ENCODE assay signal across 2 cellular contexts in the genomic region with DNA sequence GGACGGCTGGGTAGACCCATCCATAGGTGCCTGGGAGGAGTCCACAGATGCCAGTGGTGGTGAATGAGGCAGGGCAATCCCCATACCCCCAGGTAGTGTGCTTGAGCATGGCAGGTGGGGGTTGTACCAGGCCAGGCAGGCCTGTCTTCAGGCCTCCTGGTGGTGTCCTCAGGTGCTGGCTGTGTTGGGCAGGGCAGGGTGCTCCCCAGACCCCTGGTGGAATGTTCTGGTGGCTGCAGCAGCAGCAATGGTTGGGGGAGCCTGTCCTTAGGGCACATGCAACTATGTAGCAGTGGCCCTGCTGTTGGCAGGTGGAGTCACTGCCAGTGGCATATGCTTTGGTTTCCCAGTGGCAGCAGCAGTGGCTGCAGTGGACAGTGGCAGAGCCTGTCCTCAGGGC.
TF ChIP-seq lines count a peak whose summit lies in the region.

No MANE protein-coding gene starts in this region.

TF ChIP-seq in GM23338, 12 proteins besides CTCF, POLR2A, EP300 and RAD21 (continued from another document):
- TF ChIP-seq, protein P1, sequence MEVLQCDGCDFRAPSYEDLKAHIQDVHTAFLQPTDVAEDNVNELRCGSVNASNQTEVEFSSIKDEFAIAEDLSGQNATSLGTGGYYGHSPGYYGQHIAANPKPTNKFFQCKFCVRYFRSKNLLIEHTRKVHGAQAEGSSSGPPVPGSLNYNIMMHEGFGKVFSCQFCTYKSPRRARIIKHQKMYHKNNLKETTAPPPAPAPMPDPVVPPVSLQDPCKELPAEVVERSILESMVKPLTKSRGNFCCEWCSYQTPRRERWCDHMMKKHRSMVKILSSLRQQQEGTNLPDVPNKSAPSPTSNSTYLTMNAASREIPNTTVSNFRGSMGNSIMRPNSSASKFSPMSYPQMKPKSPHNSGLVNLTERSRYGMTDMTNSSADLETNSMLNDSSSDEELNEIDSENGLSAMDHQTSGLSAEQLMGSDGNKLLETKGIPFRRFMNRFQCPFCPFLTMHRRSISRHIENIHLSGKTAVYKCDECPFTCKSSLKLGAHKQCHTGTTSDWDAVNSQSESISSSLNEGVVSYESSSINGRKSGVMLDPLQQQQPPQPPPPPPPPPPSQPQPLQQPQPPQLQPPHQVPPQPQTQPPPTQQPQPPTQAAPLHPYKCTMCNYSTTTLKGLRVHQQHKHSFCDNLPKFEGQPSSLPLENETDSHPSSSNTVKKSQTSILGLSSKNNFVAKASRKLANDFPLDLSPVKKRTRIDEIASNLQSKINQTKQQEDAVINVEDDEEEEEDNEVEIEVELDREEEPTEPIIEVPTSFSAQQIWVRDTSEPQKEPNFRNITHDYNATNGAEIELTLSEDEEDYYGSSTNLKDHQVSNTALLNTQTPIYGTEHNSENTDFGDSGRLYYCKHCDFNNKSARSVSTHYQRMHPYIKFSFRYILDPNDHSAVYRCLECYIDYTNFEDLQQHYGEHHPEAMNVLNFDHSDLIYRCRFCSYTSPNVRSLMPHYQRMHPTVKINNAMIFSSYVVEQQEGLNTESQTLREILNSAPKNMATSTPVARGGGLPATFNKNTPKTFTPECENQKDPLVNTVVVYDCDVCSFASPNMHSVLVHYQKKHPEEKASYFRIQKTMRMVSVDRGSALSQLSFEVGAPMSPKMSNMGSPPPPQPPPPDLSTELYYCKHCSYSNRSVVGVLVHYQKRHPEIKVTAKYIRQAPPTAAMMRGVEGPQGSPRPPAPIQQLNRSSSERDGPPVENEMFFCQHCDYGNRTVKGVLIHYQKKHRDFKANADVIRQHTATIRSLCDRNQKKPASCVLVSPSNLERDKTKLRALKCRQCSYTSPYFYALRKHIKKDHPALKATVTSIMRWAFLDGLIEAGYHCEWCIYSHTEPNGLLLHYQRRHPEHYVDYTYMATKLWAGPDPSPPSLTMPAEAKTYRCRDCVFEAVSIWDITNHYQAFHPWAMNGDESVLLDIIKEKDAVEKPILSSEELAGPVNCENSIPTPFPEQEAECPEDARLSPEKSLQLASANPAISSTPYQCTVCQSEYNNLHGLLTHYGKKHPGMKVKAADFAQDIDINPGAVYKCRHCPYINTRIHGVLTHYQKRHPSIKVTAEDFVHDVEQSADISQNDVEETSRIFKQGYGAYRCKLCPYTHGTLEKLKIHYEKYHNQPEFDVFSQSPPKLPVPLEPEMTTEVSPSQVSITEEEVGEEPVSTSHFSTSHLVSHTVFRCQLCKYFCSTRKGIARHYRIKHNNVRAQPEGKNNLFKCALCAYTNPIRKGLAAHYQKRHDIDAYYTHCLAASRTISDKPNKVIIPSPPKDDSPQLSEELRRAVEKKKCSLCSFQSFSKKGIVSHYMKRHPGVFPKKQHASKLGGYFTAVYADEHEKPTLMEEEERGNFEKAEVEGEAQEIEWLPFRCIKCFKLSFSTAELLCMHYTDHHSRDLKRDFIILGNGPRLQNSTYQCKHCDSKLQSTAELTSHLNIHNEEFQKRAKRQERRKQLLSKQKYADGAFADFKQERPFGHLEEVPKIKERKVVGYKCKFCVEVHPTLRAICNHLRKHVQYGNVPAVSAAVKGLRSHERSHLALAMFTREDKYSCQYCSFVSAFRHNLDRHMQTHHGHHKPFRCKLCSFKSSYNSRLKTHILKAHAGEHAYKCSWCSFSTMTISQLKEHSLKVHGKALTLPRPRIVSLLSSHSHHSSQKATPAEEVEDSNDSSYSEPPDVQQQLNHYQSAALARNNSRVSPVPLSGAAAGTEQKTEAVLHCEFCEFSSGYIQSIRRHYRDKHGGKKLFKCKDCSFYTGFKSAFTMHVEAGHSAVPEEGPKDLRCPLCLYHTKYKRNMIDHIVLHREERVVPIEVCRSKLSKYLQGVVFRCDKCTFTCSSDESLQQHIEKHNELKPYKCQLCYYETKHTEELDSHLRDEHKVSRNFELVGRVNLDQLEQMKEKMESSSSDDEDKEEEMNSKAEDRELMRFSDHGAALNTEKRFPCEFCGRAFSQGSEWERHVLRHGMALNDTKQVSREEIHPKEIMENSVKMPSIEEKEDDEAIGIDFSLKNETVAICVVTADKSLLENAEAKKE (CRISPR knock-in tag; IDR thresholded peaks at IDR 0.05), result no peak
- no peak for TF ChIP-seq CREB1 (CRISPR knock-in tag; IDR thresholded peaks at IDR 0.05; ENCODE audit: low read depth)
- no peak for TF ChIP-seq NANOG (IDR thresholded peaks at IDR 0.05; ENCODE audit: borderline replicate concordance)
- no peak for TF ChIP-seq EZH2phosphoT487 (IDR thresholded peaks at IDR 0.05; ENCODE audit: unreplicated experiment)
- no peak for TF ChIP-seq JUNB (IDR thresholded peaks at IDR 0.05; ENCODE audit: unreplicated experiment)
- no peak for TF ChIP-seq ZNF331 (CRISPR knock-in tag; IDR thresholded peaks at IDR 0.05; ENCODE audit: low read depth)
- TF ChIP-seq, protein P2, sequence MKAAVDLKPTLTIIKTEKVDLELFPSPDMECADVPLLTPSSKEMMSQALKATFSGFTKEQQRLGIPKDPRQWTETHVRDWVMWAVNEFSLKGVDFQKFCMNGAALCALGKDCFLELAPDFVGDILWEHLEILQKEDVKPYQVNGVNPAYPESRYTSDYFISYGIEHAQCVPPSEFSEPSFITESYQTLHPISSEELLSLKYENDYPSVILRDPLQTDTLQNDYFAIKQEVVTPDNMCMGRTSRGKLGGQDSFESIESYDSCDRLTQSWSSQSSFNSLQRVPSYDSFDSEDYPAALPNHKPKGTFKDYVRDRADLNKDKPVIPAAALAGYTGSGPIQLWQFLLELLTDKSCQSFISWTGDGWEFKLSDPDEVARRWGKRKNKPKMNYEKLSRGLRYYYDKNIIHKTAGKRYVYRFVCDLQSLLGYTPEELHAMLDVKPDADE (IDR thresholded peaks at IDR 0.05), result no peak

TF ChIP-seq in GM12878, 131 proteins besides CTCF, POLR2A, EP300 and RAD21 (continued from another document):
- TF ChIP-seq ZNF384 (IDR thresholded peaks at IDR 0.05; ENCODE audit: borderline replicate concordance, low read depth, low read length) (no peak), TCF7 (IDR thresholded peaks at IDR 0.05; ENCODE audit: borderline replicate concordance) (no peak), GABPA (IDR thresholded peaks at IDR 0.05; ENCODE audit: low read depth) (no peak), PAX5 (IDR thresholded peaks at IDR 0.05; ENCODE audit: borderline replicate concordance, low read depth, low read length) (no peak), JUND (IDR thresholded peaks at IDR 0.05; ENCODE audit: low read depth, low read length) (no peak), NR2C2 (IDR thresholded peaks at IDR 0.05; ENCODE audit: borderline replicate concordance, control insufficient read depth, insufficient read length, low read depth) (no peak), ZSCAN29 (IDR thresholded peaks at IDR 0.05) (no peak)
